In the genomic region with DNA sequence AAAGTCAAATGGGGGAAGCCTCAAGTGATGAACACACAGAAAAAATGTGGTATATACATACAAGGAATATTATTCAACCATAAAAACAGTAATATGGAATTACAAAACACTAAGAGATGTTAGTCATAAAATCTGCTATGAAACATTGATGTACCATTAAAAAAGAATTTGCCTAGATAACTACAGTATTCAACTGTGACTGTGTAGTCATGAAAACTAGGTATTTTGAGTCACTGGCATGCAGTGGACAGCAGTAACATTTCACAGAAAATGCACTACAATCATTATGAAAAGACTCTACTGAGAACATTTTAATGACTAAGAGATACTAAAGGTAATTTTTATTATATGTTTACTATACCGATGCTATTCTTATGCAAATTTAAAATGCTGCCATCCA, we compare ENCODE assay signal across 24 cellular contexts.
"Had no signal": no experiment of that assay in that cellular context is flagged by ENCODE, and none has a peak within 500 bp of the region (broad histone marks: within the 10 kb centered on the region; RNA-seq: fewer than 3 reads in every experiment).

No MANE protein-coding gene starts in this region.

- H3K9me3 ChIP-seq: colonic mucosa had no signal

- H3K27me3 ChIP-seq: adrenal gland, ascending aorta, breast epithelium, cardiac muscle cell, colonic mucosa had no signal

- H3K4me3 ChIP-seq: adrenal gland, ascending aorta, breast epithelium, cardiac muscle cell, colonic mucosa had no signal

- H3K4me1 ChIP-seq: adrenal gland, ascending aorta, breast epithelium, colonic mucosa had no signal

- H3K27ac ChIP-seq: adrenal gland, ascending aorta, breast epithelium, cardiac muscle cell, colonic mucosa, WERI-Rb-1 had no signal

- DNase-seq: activated B cell treated with CpG ODN at 0.5 μM for 24 hours; activated CD4-positive, alpha-beta T cell treated with anti-CD3 and anti-CD28 coated beads for 48 hours; activated CD4-positive, alpha-beta T cell treated with anti-CD3 and anti-CD28 coated beads, Interleukin-2, amount 50 U/mL, for 1 hour; activated CD4-positive, alpha-beta T cell treated with anti-CD3 and anti-CD28 coated beads, Interleukin-2, amount 50 U/mL, for 48 hours; activated CD8-positive, alpha-beta memory T cell treated with anti-CD3 and anti-CD28 coated beads for 24 hours; activated CD8-positive, alpha-beta T cell treated with anti-CD3 and anti-CD28 coated beads for 36 hours; activated effector memory CD4-positive, alpha-beta T cell treated with Interleukin-2 at 50 U/mL for 16 hours; activated gamma-delta T cell treated with Interleukin-2 at 50 U/mL for 16 hours; activated naive CD4-positive, alpha-beta T cell treated with anti-CD3 and anti-CD28 coated beads, Interleukin-2, amount 50 U/mL, for 16 hours; activated naive CD4-positive, alpha-beta T cell treated with Interleukin-2 at 50 U/mL for 16 hours; activated T-cell treated with anti-CD3 and anti-CD28 coated beads, Interleukin-2, amount 50 U/mL, for 4 hours; adrenal gland; central memory CD4-positive, alpha-beta T cell; cerebellar nuclear complex; colonic mucosa; effector CD8-positive, alpha-beta T cell; foreskin fibroblast; head of caudate nucleus; hippocampal formation; T1000; WERI-Rb-1 had no signal
